Comparison of ENCODE assay signal across 8 cellular contexts in genomic region chr14:21039585-21040369, GRCh38. TPM values are rescaled to one million over a fixed set of nuclear protein-coding genes. Genes with fewer than 3 reads are reported as not detected.
A peak's percentile ranks its signal among the peaks of the same experiment; 100 is the strongest.
DNase-seq lines count a peak whose midpoint lies in the region; ATAC-seq and TF ChIP-seq lines count a peak whose summit lies in the region.

No MANE protein-coding gene starts in this region.

- H3K27ac ChIP-seq in Panc1 (ENCODE audit: low read length), result no peak overlapping the region
- H3K27ac ChIP-seq in colonic mucosa, result peak overlapping the region; percentile 69

- DNase-seq in DMS53 treated with DMSO at 0.1 percent for 48 hours (lab: John Stamatoyannopoulos, UW; ENCODE audit: unreplicated experiment) (peak; percentile 6), Panc1 (ENCODE audit: low read depth, low spot score) (no peak), colonic mucosa (peak; percentile 62), left colon (peak; percentile 44 to 55), superior temporal gyrus (ENCODE audit: extremely low spot score) (peak; percentile 95)
- DNase-seq in stimulated activated CD8-positive, alpha-beta memory T cell treated with anti-CD3 and anti-CD28 coated beads, Interleukin-4, amount 100 ng/mL, for 48 hours, result no peak

- peak; percentile 71 for TF ChIP-seq CTCF in Panc1 (IDR thresholded peaks at IDR 0.05)
- TF ChIP-seq CTCF in colonic mucosa (IDR thresholded peaks at IDR 0.05), result peak; percentile 59

- H3K27me3 ChIP-seq in Panc1 (ENCODE audit: control insufficient read depth, insufficient read depth, low read length) (no peaks in the 10 kb centered on the region; the same call in none of the 2 replicates), colonic mucosa (no peaks in the 10 kb centered on the region)

- H3K36me3 ChIP-seq in Panc1 (ENCODE audit: control insufficient read depth, insufficient read depth, low read length) (no peaks in the 10 kb centered on the region), colonic mucosa (no peaks in the 10 kb centered on the region)

- peak; percentile 55 for ATAC-seq in HG03442 (IDR thresholded peaks at IDR 0.05; ENCODE audit: unreplicated experiment)
- peak; percentile 94 for ATAC-seq in Panc1
- ATAC-seq in left colon, result peak; percentile 52
- ATAC-seq in GM19023 (IDR thresholded peaks at IDR 0.05; ENCODE audit: unreplicated experiment), result no peak

- H3K9me3 ChIP-seq in Panc1 (ENCODE audit: control insufficient read depth, insufficient read depth, low read depth, low read length) (no peaks in the 10 kb centered on the region), colonic mucosa (no peaks in the 10 kb centered on the region)

- POLR2A ChIA-PET in Panc1 (lab: Charles Lee), result no interaction called here

- in situ Hi-C loops in Panc1 (cut with HindIII; ENCODE audit: low pct_unique_long_range_greater_than_20kb, low sequenced_read_pairs), result no loop called here

- intact Hi-C loops in Panc1 (cut with micrococcal nuclease; ENCODE audit: unreplicated experiment), result loop anchor here (2.0 kb wide), 1 partner anchor 25 kb away; no protein-coding TSS in a partner anchor
- intact Hi-C loops in colonic mucosa (cut with DNase I), result loop anchor here (2.0 to 10.0 kb wide), 2 partner anchors 25 to 185 kb away; no protein-coding TSS in a partner anchor
- intact Hi-C loops in left colon (cut with DNase I, micrococcal nuclease), result loop anchor here in 1 of 2 donors (5.0 kb wide), 1 partner anchor 182 kb away; no protein-coding TSS in a partner anchor

- BruUV-seq in Panc1 (replicated peaks; lab: Mats Ljungman, UMichigan), result no TSS peak

- H3K4me3 ChIP-seq in Panc1 (ENCODE audit: low read depth in 2 of 2, low read length in 2 of 2) (no peak overlapping the region), colonic mucosa (no peak overlapping the region)

- H3K9ac ChIP-seq in colonic mucosa (ENCODE audit: low read depth in 2 of 2, low read length in 2 of 2), result peak overlapping the region in 1 of 2 donors; percentile 30

- no peaks in the 10 kb centered on the region for H3K4me1 ChIP-seq in Panc1 (ENCODE audit: control insufficient read depth, insufficient read depth, low read length)
- H3K4me1 ChIP-seq in colonic mucosa, result peaks cover 6% of the 10 kb centered on the region

- CTCF ChIA-PET in Panc1 (lab: Charles Lee), result interaction anchor here (0.6 to 2.8 kb wide), 3 partner anchors 25 to 65 kb away, joined by 3 to 33 read pairs (median 5); no protein-coding TSS in a partner anchor

RNA-seq across cellular contexts. Expression of gene RNASE7, which starts 2.4 kb away (rescaled TPM):
- total RNA-seq in Panc1 (2021; ENCODE audit: unreplicated experiment), result not detected
- not detected for polyA plus RNA-seq in Panc1 (2012; ENCODE audit: insufficient read length)
- total RNA-seq in colonic mucosa, result under 1 TPM; 0.16 to 0.30 TPM
- total RNA-seq in left colon, result under 1 TPM in 1 of 2 donors, not detected in 1; 0.31 TPM

RNA-seq across cellular contexts. Expression of gene RNASE13, which starts 5.2 kb away (rescaled TPM):
- not detected for total RNA-seq in Panc1 (2021; ENCODE audit: unreplicated experiment)
- polyA plus RNA-seq in Panc1 (2012; ENCODE audit: insufficient read length), result not detected
- not detected for total RNA-seq in colonic mucosa
- total RNA-seq in left colon, result not detected

RNA-seq across cellular contexts. Expression of gene TPPP2, which starts 9.8 kb away (rescaled TPM):
- total RNA-seq in Panc1 (2021; ENCODE audit: unreplicated experiment) (not detected), colonic mucosa (under 1 TPM in 1 of 2 donors, not detected in 1; 0.94 TPM), left colon (under 1 TPM; 0.28 to 0.58 TPM)
- polyA plus RNA-seq in Panc1 (2012; ENCODE audit: insufficient read length), result not detected

RNA-seq across cellular contexts. Expression of gene NDRG2, which starts 14.9 kb away (rescaled TPM):
- total RNA-seq in Panc1 (2021; ENCODE audit: unreplicated experiment) (1.6 TPM), colonic mucosa (100 to 1,000 TPM; 136 to 171 TPM), left colon (100 to 1,000 TPM; 135 to 140 TPM)
- 1.1 TPM for polyA plus RNA-seq in Panc1 (2012; ENCODE audit: insufficient read length)

RNA-seq across cellular contexts. Expression of gene RNASE8, which starts 17.8 kb away (rescaled TPM):
- total RNA-seq in Panc1 (2021; ENCODE audit: unreplicated experiment), result not detected
- not detected for polyA plus RNA-seq in Panc1 (2012; ENCODE audit: insufficient read length)
- total RNA-seq in colonic mucosa, result not detected
- not detected for total RNA-seq in left colon

Comparison
In these comparisons a context has a peak if more than half of its experiments do, and no peak if none do; other contexts are left out.
1. DNase-seq: peak in DMS53 treated with DMSO at 0.1 percent for 48 hours (single experiment), colonic mucosa (single experiment), left colon (2 of 2) and superior temporal gyrus (single experiment); none in Panc1 (single experiment) and stimulated activated CD8-positive, alpha-beta memory T cell treated with anti-CD3 and anti-CD28 coated beads, Interleukin-4, amount 100 ng/mL, for 48 hours (single experiment).